ENCODE assay signal across 17 cellular contexts in the genomic region with DNA sequence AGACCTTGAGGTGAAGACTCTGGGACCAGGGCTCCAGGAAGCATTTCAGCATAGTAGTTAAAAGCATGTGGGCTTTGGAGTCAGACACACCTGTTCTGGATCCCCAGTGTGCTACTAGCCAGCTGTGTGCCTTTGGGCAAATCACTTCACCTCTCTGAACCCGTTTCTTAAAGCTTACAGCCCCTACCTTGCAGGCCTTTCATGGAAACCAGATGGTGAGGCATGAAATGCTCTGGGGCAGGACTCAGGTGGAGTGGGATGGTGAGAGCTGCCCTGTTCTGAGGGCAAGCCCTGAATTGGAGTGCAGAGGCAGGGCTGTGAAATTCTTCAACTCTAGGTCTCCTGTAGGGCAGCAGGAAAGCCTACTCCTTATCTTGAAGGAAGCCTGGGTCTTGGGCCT. TPM values are rescaled to one million over a fixed set of nuclear protein-coding genes. Genes with fewer than 3 reads are reported as not detected.
A peak's percentile ranks its signal among the peaks of the same experiment; 100 is the strongest.
DNase-seq lines count a peak whose midpoint lies in the region; ATAC-seq, FAIRE-seq and TF ChIP-seq lines count a peak whose summit lies in the region.
"Had no signal": no experiment of that assay in that cellular context is flagged by ENCODE, and none has a peak within 500 bp of the region (broad histone marks: within the 10 kb centered on the region; RNA-seq: fewer than 3 reads in every experiment).

No MANE protein-coding gene starts in this region.

- H3K4me1 Mint-ChIP-seq in T-helper 1 cell treated with Interleukin-12 subunit alpha and Interleukin-12 subunit beta and Interleukin-4 antibody, amounts not matched to agents 30 μg/mL and 1 μg/mL, for 36 hours (ENCODE audit: low read depth): peaks cover 70% of the 10 kb centered on the region
- H3K4me1 Mint-ChIP-seq in IgD-negative memory B cell: peaks cover 56 to 67% (median 64%) of the 10 kb centered on the region in 3 donors
- H3K4me1 Mint-ChIP-seq in activated T-cell treated with anti-CD3 and anti-CD28 coated beads, Interleukin-2, amount 50 U/mL, for 72 hours (ENCODE audit: low read depth): peaks cover 86% of the 10 kb centered on the region
- peaks cover 61 to 100% (median 97%) of the 10 kb centered on the region in 4 donors for H3K4me1 Mint-ChIP-seq in naive thymus-derived CD8-positive, alpha-beta T cell
- H3K4me1 Mint-ChIP-seq: brain had no signal

- no peak for DNase-seq in T-helper 1 cell
- no peak for DNase-seq in activated T-cell treated with anti-CD3 and anti-CD28 coated beads, Interleukin-2, amount 50 U/mL, for 72 hours
- DNase-seq in naive thymus-derived CD8-positive, alpha-beta T cell: peak in 1 of 10 donors; percentile 32
- no peak for DNase-seq in kidney glomerular epithelial cell (lab: John Stamatoyannopoulos, UW)
- DNase-seq in D721Med (ENCODE audit: insufficient read length, low spot score): no peak
- DNase-seq: effector CD4-positive, alpha-beta T cell; NCI-H2081; NCI-H774; occipital lobe; SHP77 had no signal

- no peak for FAIRE-seq in D721Med (lab: Jason Lieb, UNC)

- TF ChIP-seq CTCF in D721Med (IDR thresholded peaks at IDR 0.05; ENCODE audit: insufficient read depth, missing control alignments): no peak

- H3K4me3 Mint-ChIP-seq in T-helper 1 cell treated with Interleukin-12 subunit alpha and Interleukin-12 subunit beta and Interleukin-4 antibody, amounts not matched to agents 30 μg/mL and 1 μg/mL, for 36 hours: no peak overlapping the region
- H3K4me3 Mint-ChIP-seq in IgD-negative memory B cell: peak overlapping the region in 1 of 4 donors; percentile 77
- no peak overlapping the region for H3K4me3 Mint-ChIP-seq in activated T-cell treated with anti-CD3 and anti-CD28 coated beads, Interleukin-2, amount 50 U/mL, for 72 hours
- peak overlapping the region in 5 of 10 donors; percentile 19 to 95 (median 26) for H3K4me3 Mint-ChIP-seq in naive thymus-derived CD8-positive, alpha-beta T cell
- H3K4me3 Mint-ChIP-seq: brain had no signal

- H3K36me3 Mint-ChIP-seq in T-helper 1 cell treated with Interleukin-12 subunit alpha and Interleukin-12 subunit beta and Interleukin-4 antibody, amounts not matched to agents 30 μg/mL and 1 μg/mL, for 36 hours (ENCODE audit: low read depth): peaks cover 39% of the 10 kb centered on the region
- H3K36me3 Mint-ChIP-seq in IgD-negative memory B cell: peaks cover 15% of the 10 kb centered on the region
- H3K36me3 Mint-ChIP-seq in activated T-cell treated with anti-CD3 and anti-CD28 coated beads, Interleukin-2, amount 50 U/mL, for 72 hours (ENCODE audit: insufficient read depth in 2 of 2): peaks cover 18 to 25% of the 10 kb centered on the region in 2 donors
- peaks cover 0 to 35% (median 26%) of the 10 kb centered on the region in 3 donors for H3K36me3 Mint-ChIP-seq in naive thymus-derived CD8-positive, alpha-beta T cell

- POLR2A ChIA-PET in naive thymus-derived CD8-positive, alpha-beta T cell (lab: Charles Lee): interaction anchor here (1.1 to 24.6 kb wide), 7 partner anchors 8 to 199 kb away, joined by 3 to 1033 read pairs (median 81); a partner anchor contains a TSS

- no peak for ATAC-seq in activated T-cell treated with anti-CD3 and anti-CD28 coated beads, Interleukin-2, amount 50 U/mL, for 72 hours (replicated peaks in 1 of 2)
- no peak for ATAC-seq in naive thymus-derived CD8-positive, alpha-beta T cell
- ATAC-seq in GM21423 (IDR thresholded peaks at IDR 0.05; ENCODE audit: unreplicated experiment): no peak

- H3K27ac Mint-ChIP-seq in T-helper 1 cell treated with Interleukin-12 subunit alpha and Interleukin-12 subunit beta and Interleukin-4 antibody, amounts not matched to agents 30 μg/mL and 1 μg/mL, for 36 hours: peak overlapping the region; percentile 71
- H3K27ac Mint-ChIP-seq in IgD-negative memory B cell: peak overlapping the region; percentile 93 to 97 (median 94)
- peak overlapping the region; percentile 8 for H3K27ac Mint-ChIP-seq in activated T-cell treated with anti-CD3 and anti-CD28 coated beads, Interleukin-2, amount 50 U/mL, for 72 hours
- H3K27ac Mint-ChIP-seq in naive thymus-derived CD8-positive, alpha-beta T cell: peak overlapping the region; percentile 94 to 100 (median 98)

- H3K27me3 Mint-ChIP-seq in T-helper 1 cell treated with Interleukin-12 subunit alpha and Interleukin-12 subunit beta and Interleukin-4 antibody, amounts not matched to agents 30 μg/mL and 1 μg/mL, for 36 hours (ENCODE audit: low read depth): no peaks in the 10 kb centered on the region
- H3K27me3 Mint-ChIP-seq in IgD-negative memory B cell: peaks cover 2% of the 10 kb centered on the region
- H3K27me3 Mint-ChIP-seq in activated T-cell treated with anti-CD3 and anti-CD28 coated beads, Interleukin-2, amount 50 U/mL, for 72 hours (ENCODE audit: low read depth): no peaks in the 10 kb centered on the region
- H3K27me3 Mint-ChIP-seq in naive thymus-derived CD8-positive, alpha-beta T cell: no peaks in the 10 kb centered on the region
- H3K27me3 Mint-ChIP-seq: brain had no signal

- H3K9me3 Mint-ChIP-seq in T-helper 1 cell treated with Interleukin-12 subunit alpha and Interleukin-12 subunit beta and Interleukin-4 antibody, amounts not matched to agents 30 μg/mL and 1 μg/mL, for 36 hours: no peaks in the 10 kb centered on the region
- H3K9me3 Mint-ChIP-seq in IgD-negative memory B cell: no peaks in the 10 kb centered on the region
- no peaks in the 10 kb centered on the region for H3K9me3 Mint-ChIP-seq in activated T-cell treated with anti-CD3 and anti-CD28 coated beads, Interleukin-2, amount 50 U/mL, for 72 hours
- H3K9me3 Mint-ChIP-seq in naive thymus-derived CD8-positive, alpha-beta T cell: no peaks in the 10 kb centered on the region
- H3K9me3 Mint-ChIP-seq: brain had no signal

RNA-seq across cellular contexts. Expression of a gene that starts 10.5 kb away (rescaled TPM):
- polyA plus RNA-seq in IgD-negative memory B cell: 1,475 TPM
- total RNA-seq in activated T-cell treated with anti-CD3 and anti-CD28 coated beads, Interleukin-2, amount 50 U/mL, for 72 hours: 100 to 1,000 TPM; 152 to 198 TPM
- 100 to 1,000 TPM; 388 to 396 TPM for total RNA-seq in naive thymus-derived CD8-positive, alpha-beta T cell
- 1,000 to 10,000 TPM in 2 of 3 donors, 100 to 1,000 TPM in 1; 998 to 1,325 (median 1,191) TPM for polyA plus RNA-seq in naive thymus-derived CD8-positive, alpha-beta T cell

RNA-seq across cellular contexts. Expression of a gene that starts 21.4 kb away (rescaled TPM):
- 0.35 TPM for polyA plus RNA-seq in IgD-negative memory B cell
- 1 to 10 TPM in 1 of 2 donors, under 1 TPM in 1; 0.53 to 1.1 TPM for total RNA-seq in activated T-cell treated with anti-CD3 and anti-CD28 coated beads, Interleukin-2, amount 50 U/mL, for 72 hours
- under 1 TPM; 0.22 to 0.60 TPM for total RNA-seq in naive thymus-derived CD8-positive, alpha-beta T cell
- under 1 TPM; 0.16 to 0.51 (median 0.46) TPM for polyA plus RNA-seq in naive thymus-derived CD8-positive, alpha-beta T cell
- total RNA-seq: A172, mesenteric fat pad, smooth muscle cell had no signal
- polyA plus RNA-seq: smooth muscle cell had no signal

RNA-seq across cellular contexts. Expression of a gene that starts 36.7 kb away (rescaled TPM):
- 0.19 TPM for polyA plus RNA-seq in IgD-negative memory B cell
- total RNA-seq in activated T-cell treated with anti-CD3 and anti-CD28 coated beads, Interleukin-2, amount 50 U/mL, for 72 hours: 1 to 10 TPM; 3.7 to 5.4 TPM
- 1 to 10 TPM; 6.8 to 7.5 TPM for total RNA-seq in naive thymus-derived CD8-positive, alpha-beta T cell
- polyA plus RNA-seq in naive thymus-derived CD8-positive, alpha-beta T cell: under 1 TPM in 2 of 3 donors, not detected in 1; 0.50 to 0.76 TPM

Comparison
In these comparisons a context has a peak if more than half of its experiments do, and no peak if none do; other contexts are left out.
1. H3K27ac Mint-ChIP-seq: peak in every context shown above with its lines; median percentile 98 in naive thymus-derived CD8-positive, alpha-beta T cell; 94 in IgD-negative memory B cell; 71 in T-helper 1 cell treated with Interleukin-12 subunit alpha and Interleukin-12 subunit beta and Interleukin-4 antibody, amounts not matched to agents 30 μg/mL and 1 μg/mL, for 36 hours; 8 in activated T-cell treated with anti-CD3 and anti-CD28 coated beads, Interleukin-2, amount 50 U/mL, for 72 hours.